Comparison of ENCODE assay signal across 9 cellular contexts in the genomic region with DNA sequence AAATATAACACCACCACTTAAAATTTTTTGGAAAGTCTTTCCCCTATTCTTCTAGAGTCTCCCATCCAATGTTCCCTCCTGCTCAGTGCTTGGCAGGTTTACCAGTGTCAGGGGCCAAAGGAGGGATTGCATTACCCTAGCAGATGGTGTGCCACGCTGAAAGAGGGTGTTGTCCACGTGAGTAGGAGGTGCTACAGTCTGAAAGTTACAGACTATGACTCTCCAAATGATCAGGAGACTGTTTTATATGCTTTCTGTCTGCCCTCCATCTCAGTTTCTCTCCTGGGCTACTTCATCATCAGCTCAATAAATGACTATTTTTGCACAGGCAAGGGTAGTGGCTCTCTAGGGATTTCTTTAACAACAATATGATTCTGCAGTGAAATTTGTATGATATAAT. TPM values are rescaled to one million over a fixed set of nuclear protein-coding genes. Genes with fewer than 3 reads are reported as not detected.
A peak's percentile ranks its signal among the peaks of the same experiment; 100 is the strongest.
DNase-seq lines count a peak whose midpoint lies in the region; ATAC-seq, FAIRE-seq and TF ChIP-seq lines count a peak whose summit lies in the region.
"Had no signal": no experiment of that assay in that cellular context is flagged by ENCODE, and none has a peak within 500 bp of the region (broad histone marks: within the 10 kb centered on the region; RNA-seq: fewer than 3 reads in every experiment).

No MANE protein-coding gene starts in this region.

- no peak for FAIRE-seq in H54 (lab: Jason Lieb, UNC)

- H3K27ac ChIP-seq in IMR-90 (ENCODE audit: insufficient read depth, low read length) (peak overlapping the region; percentile 5; the same call in 1 of the 2 replicates), SK-N-MC (peak overlapping the region; percentile 85), skin epidermis (peak overlapping the region in 16 of 21 experiments; percentile 0 to 78 (median 51))

- peak overlapping the region; percentile 71; the same call in 1 of the 2 replicates for H3K23ac ChIP-seq in IMR-90 (ENCODE audit: low read depth, low read length)

- H3K9ac ChIP-seq in IMR-90 (ENCODE audit: low read depth, low read length) (no peak overlapping the region), SK-N-MC (ENCODE audit: insufficient read length) (peak overlapping the region; percentile 63)

- H3K56ac ChIP-seq in IMR-90 (ENCODE audit: extremely low read depth, insufficient read depth, low read length), result no peak overlapping the region

- H2AK5ac ChIP-seq in IMR-90 (ENCODE audit: low read depth, low read length), result peak overlapping the region; percentile 65

- H4K5ac ChIP-seq in IMR-90 (ENCODE audit: low read depth, low read length), result no peak overlapping the region

- peaks cover 13% of the 10 kb centered on the region; the same call in 1 of the 2 replicates for H3K9me1 ChIP-seq in IMR-90 (ENCODE audit: insufficient read depth, low read length)

- WGBS in IMR-90 (ENCODE audit: extremely low coverage in 2 of 2, insufficient read length in 1 of 2), 2 experiments, result no CpG with 5 or more reads among the region's 2 CpGs

- POLR2A ChIA-PET in IMR-90 (lab: Charles Lee; ENCODE audit: unreplicated experiment), result no interaction called here

- DNase-seq in IMR-90, result peak; percentile 54
- DNase-seq in SK-N-MC (ENCODE audit: low read depth, low spot score), result no peak
- peak; percentile 64 for DNase-seq in fibroblast of villous mesenchyme (ENCODE audit: low read depth)
- no peak for DNase-seq in H54 (ENCODE audit: insufficient read length, low spot score)
- DNase-seq in NCI-H748 treated with DMSO at 0.1 percent for 48 hours (lab: John Stamatoyannopoulos, UW), result no peak
- DNase-seq in activated naive CD4-positive, alpha-beta T cell treated with Interleukin-2 at 50 U/mL for 16 hours, result no peak
- DNase-seq: NCI-H1417 had no signal

- no peak overlapping the region for H3K18ac ChIP-seq in IMR-90 (ENCODE audit: low read depth, low read length)

- peaks cover 5 to 10% of the 10 kb centered on the region in 2 experiments; a peak in 3 of 4 replicates for H3K79me1 ChIP-seq in IMR-90 (ENCODE audit: low read depth in 1 of 2, low read length in 2 of 2)

- no peaks in the 10 kb centered on the region for H3K9me3 ChIP-seq in IMR-90 (ENCODE audit: control insufficient read depth, insufficient read depth, low read length)
- H3K9me3 ChIP-seq in SK-N-MC (ENCODE audit: low read depth, low read length), result no peaks in the 10 kb centered on the region

- ATAC-seq in IMR-90 (ENCODE audit: low read depth) (peak; percentile 24), HG03460 (IDR thresholded peaks at IDR 0.05; ENCODE audit: unreplicated experiment) (no peak)

- H4K91ac ChIP-seq in IMR-90 (ENCODE audit: insufficient read depth, low read depth, low read length), result no peak overlapping the region

- peak overlapping the region; percentile 66 for H3K4ac ChIP-seq in IMR-90 (ENCODE audit: low read depth, low read length)

- H2BK20ac ChIP-seq in IMR-90 (ENCODE audit: low read depth, low read length), result peak overlapping the region; percentile 63; the same call in 1 of the 2 replicates

- BruUV-seq in IMR-90 (replicated peaks; lab: Mats Ljungman, UMichigan), result no TSS peak

- dilution Hi-C loops in IMR-90 (cut with HindIII; ENCODE audit: low sequenced_read_pairs, unreplicated experiment), result no loop called here

- H2BK15ac ChIP-seq in IMR-90 (ENCODE audit: low read depth, low read length), result no peak overlapping the region

- no peak overlapping the region for H2AK9ac ChIP-seq in IMR-90 (replicated peaks; ENCODE audit: low read depth, low read length, poor library complexity)

- H3K14ac ChIP-seq in IMR-90 (replicated peaks; ENCODE audit: low read depth, low read length), result peak overlapping the region; percentile 17; the same call in 1 of the 2 replicates

- CTCF ChIA-PET in IMR-90 (lab: Yijun Ruan, JAX), result interaction anchor here (1.0 kb wide), 1 partner anchor 23 kb away, joined by 4 read pairs; no protein-coding TSS in a partner anchor

- H2BK120ac ChIP-seq in IMR-90 (ENCODE audit: low read depth, low read length), result peak overlapping the region; percentile 50

- H3K27me3 ChIP-seq in IMR-90 (ENCODE audit: control insufficient read depth, insufficient read depth, low read length), result no peaks in the 10 kb centered on the region

- in situ Hi-C loops in IMR-90 (cut with MboI; ENCODE audit: low sequenced_read_pairs), result no loop called here

- no peak overlapping the region for H3K4me2 ChIP-seq in IMR-90 (ENCODE audit: low read depth, low read length)

- TF ChIP-seq CTCF in IMR-90 (conservative IDR thresholded peaks at IDR 0.05; ENCODE audit: low read depth, low read length), result no peak
- no peak for TF ChIP-seq CTCF in fibroblast of villous mesenchyme (IDR thresholded peaks at IDR 0.05; ENCODE audit: insufficient read depth, low read depth, low read length)

- no peak for TF ChIP-seq RAD21 in IMR-90 (IDR thresholded peaks at IDR 0.05; ENCODE audit: low read length)

- H3K4me3 ChIP-seq in IMR-90 (ENCODE audit: insufficient read depth, low read depth, low read length) (no peak overlapping the region), SK-N-MC (peak overlapping the region; percentile 44; the same call in 1 of the 2 replicates), fibroblast of villous mesenchyme (ENCODE audit: low read depth, low read length) (no peak overlapping the region), skin epidermis (no peak overlapping the region)

- intact Hi-C loops in IMR-90 (cut with micrococcal nuclease), result no loop called here

- H3K36me3 ChIP-seq in IMR-90 (ENCODE audit: control insufficient read depth, insufficient read depth, low read length) (peaks cover 5% of the 10 kb centered on the region), SK-N-MC (ENCODE audit: insufficient read depth, low read length) (peaks cover 35% of the 10 kb centered on the region)

- H2AFZ ChIP-seq in IMR-90 (replicated peaks; ENCODE audit: low read length, poor library complexity), result peak overlapping the region; percentile 27

- TF ChIP-seq POLR2A in IMR-90 (IDR thresholded peaks at IDR 0.05; ENCODE audit: low read depth, low read length) (no peak), H54 (IDR thresholded peaks at IDR 0.05; ENCODE audit: low read depth, low read length) (no peak)

- H3K4me1 ChIP-seq in IMR-90 (ENCODE audit: control insufficient read depth, insufficient read depth, low read length), result peaks cover 13% of the 10 kb centered on the region

- peak overlapping the region; percentile 80 for H2BK5ac ChIP-seq in IMR-90 (ENCODE audit: low read depth, low read length, poor library complexity, severe bottlenecking)

- peaks cover 4% of the 10 kb centered on the region; the same call in 1 of the 2 replicates for H4K20me1 ChIP-seq in IMR-90 (ENCODE audit: insufficient read depth, low read length)

- peak overlapping the region in 1 of 2 experiments; percentile 44; a peak in 1 of 4 replicates for H4K8ac ChIP-seq in IMR-90 (ENCODE audit: low read depth in 2 of 2, low read length in 2 of 2)

TF ChIP-seq in IMR-90, 13 proteins besides CTCF, POLR2A, EP300 and RAD21:
- TF ChIP-seq ELK1 (IDR thresholded peaks at IDR 0.05; ENCODE audit: borderline replicate concordance, low read depth, low read length), result no peak
- no peak for TF ChIP-seq CHD1 (IDR thresholded peaks at IDR 0.05; ENCODE audit: low read depth, low read length)
- no peak for TF ChIP-seq RFX5 (IDR thresholded peaks at IDR 0.05; ENCODE audit: low read depth, low read length)
- no peak for TF ChIP-seq SMC3 (IDR thresholded peaks at IDR 0.05; ENCODE audit: low read depth, low read length)
- no peak for TF ChIP-seq MAZ (IDR thresholded peaks at IDR 0.05; ENCODE audit: borderline replicate concordance, low read depth, low read length)
- no peak for TF ChIP-seq MAFK (IDR thresholded peaks at IDR 0.05; ENCODE audit: low read depth, low read length)
- peak; percentile 63 for TF ChIP-seq BHLHE40 (IDR thresholded peaks at IDR 0.05; ENCODE audit: low read depth, low read length)
- TF ChIP-seq, protein P1, sequence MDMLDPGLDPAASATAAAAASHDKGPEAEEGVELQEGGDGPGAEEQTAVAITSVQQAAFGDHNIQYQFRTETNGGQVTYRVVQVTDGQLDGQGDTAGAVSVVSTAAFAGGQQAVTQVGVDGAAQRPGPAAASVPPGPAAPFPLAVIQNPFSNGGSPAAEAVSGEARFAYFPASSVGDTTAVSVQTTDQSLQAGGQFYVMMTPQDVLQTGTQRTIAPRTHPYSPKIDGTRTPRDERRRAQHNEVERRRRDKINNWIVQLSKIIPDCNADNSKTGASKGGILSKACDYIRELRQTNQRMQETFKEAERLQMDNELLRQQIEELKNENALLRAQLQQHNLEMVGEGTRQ (IDR thresholded peaks at IDR 0.05; ENCODE audit: low read depth, low read length), result no peak
- TF ChIP-seq CEBPB (IDR thresholded peaks at IDR 0.05; ENCODE audit: low read depth, low read length), result no peak
- no peak for TF ChIP-seq FOS (IDR thresholded peaks at IDR 0.05; ENCODE audit: low read depth, low read length)
- 0 out of 2 replicates have a peak, but pooled peaks have one; percentile 19 for TF ChIP-seq MXI1 (IDR thresholded peaks at IDR 0.05; ENCODE audit: borderline replicate concordance, low read depth, low read length)
- no peak for TF ChIP-seq NFE2L2 (IDR thresholded peaks at IDR 0.05; ENCODE audit: low read depth, low read length)
- no peak for TF ChIP-seq RCOR1 (IDR thresholded peaks at IDR 0.05; ENCODE audit: insufficient replicate concordance, low read length)

RNA-seq across cellular contexts. Expression of gene ANGPTL7, which starts 31.3 kb away (rescaled TPM):
- total RNA-seq in IMR-90 (2012; rRNA removed) (under 0.01 TPM in 1 of 2 replicates, not detected in the other), fibroblast of villous mesenchyme (not detected in 2 replicates)
- not detected in 2 replicates for polyA plus RNA-seq in IMR-90 (2012; rRNA removed)
- polyA plus RNA-seq in IMR-90 (2012; cell fraction: cytosol; rRNA removed), result not detected in 2 replicates
- polyA plus RNA-seq in IMR-90 (2012; cell fraction: nucleus; rRNA removed; ENCODE audit: low replicate concordance), result not detected in 2 replicates

RNA-seq across cellular contexts. Expression of gene EXOSC10, which starts 58.2 kb away (rescaled TPM):
- total RNA-seq in IMR-90 (2012; rRNA removed) (56.4 and 64.5 TPM in 2 replicates), fibroblast of villous mesenchyme (48.0 and 60.5 TPM in 2 replicates)
- 63.5 and 66.0 TPM in 2 replicates for polyA plus RNA-seq in IMR-90 (2012; rRNA removed)
- 19.2 and 19.7 TPM in 2 replicates for polyA plus RNA-seq in IMR-90 (2012; cell fraction: cytosol; rRNA removed)
- 97.8 and 214 TPM in 2 replicates for polyA plus RNA-seq in IMR-90 (2012; cell fraction: nucleus; rRNA removed; ENCODE audit: low replicate concordance)

Comparison
In these comparisons a context has a peak if more than half of its experiments do, and no peak if none do; other contexts are left out.
1. DNase-seq: peak in IMR-90 (single experiment) and fibroblast of villous mesenchyme (single experiment); none in SK-N-MC (single experiment), H54 (single experiment), NCI-H748 treated with DMSO at 0.1 percent for 48 hours (single experiment) and activated naive CD4-positive, alpha-beta T cell treated with Interleukin-2 at 50 U/mL for 16 hours (single experiment).
2. H3K27ac ChIP-seq: peak in every context shown above with its lines; median percentile 85 in SK-N-MC; 51 in skin epidermis; 5 in IMR-90.